In the genomic region with DNA sequence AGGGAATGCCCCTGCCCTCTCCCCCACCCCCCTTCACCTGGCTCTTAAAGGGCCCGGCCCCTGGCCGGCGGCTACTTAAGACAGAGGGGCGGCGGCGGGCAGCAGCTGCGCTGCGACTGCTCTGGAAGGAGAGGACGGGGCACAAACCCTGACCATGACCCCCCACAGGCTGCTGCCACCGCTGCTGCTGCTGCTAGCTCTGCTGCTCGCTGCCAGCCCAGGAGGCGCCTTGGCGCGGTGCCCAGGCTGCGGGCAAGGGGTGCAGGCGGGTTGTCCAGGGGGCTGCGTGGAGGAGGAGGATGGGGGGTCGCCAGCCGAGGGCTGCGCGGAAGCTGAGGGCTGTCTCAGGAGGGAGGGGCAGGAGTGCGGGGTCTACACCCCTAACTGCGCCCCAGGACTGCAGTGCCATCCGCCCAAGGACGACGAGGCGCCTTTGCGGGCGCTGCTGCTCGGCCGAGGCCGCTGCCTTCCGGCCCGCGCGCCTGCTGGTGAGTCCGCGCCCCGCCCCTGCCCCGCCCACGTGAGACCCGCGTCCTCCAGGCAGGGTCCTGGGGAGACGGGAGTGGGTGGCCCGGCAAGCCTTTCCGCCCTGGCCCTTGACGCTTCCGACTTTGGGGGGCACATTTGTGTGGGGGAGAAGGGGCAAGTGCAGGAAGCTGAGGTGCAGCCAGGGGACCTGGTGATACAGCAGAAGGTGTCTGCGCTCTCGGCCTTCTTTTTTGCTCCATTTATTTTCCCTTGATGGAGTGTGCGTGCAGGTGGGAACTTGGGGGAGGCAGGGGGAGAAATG, we compare ENCODE assay signal across 8 cellular contexts. TPM values are rescaled to one million over a fixed set of nuclear protein-coding genes. Genes with fewer than 3 reads are reported as not detected.
A peak's percentile ranks its signal among the peaks of the same experiment; 100 is the strongest.
DNase-seq lines count a peak whose midpoint lies in the region; ATAC-seq and TF ChIP-seq lines count a peak whose summit lies in the region.

A gene with protein sequence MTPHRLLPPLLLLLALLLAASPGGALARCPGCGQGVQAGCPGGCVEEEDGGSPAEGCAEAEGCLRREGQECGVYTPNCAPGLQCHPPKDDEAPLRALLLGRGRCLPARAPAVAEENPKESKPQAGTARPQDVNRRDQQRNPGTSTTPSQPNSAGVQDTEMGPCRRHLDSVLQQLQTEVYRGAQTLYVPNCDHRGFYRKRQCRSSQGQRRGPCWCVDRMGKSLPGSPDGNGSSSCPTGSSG (plus strand): TSS at position 104 of the 790 bp plus-strand sequence. CDS start 51 bp downstream, at position 155.

- no peak within 1 kb of the TSS for H4K8ac ChIP-seq in trophoblast cell (ENCODE audit: low read depth, low read length)

- peaks cover 32% of the 10 kb centered on the region for H3K4me1 Mint-ChIP-seq in Calu3 (ENCODE audit: low read depth, unreplicated experiment)
- peaks cover 32% of the 10 kb centered on the region for H3K4me1 Mint-ChIP-seq in activated naive CD4-positive, alpha-beta T cell treated with anti-CD3 and anti-CD28 coated beads, Interleukin-2, amount 50 U/mL, for 24 hours

- peaks cover 31% of the 10 kb centered on the region for H3K36me3 Mint-ChIP-seq in Calu3 (ENCODE audit: insufficient read depth, unreplicated experiment)
- H3K36me3 Mint-ChIP-seq in activated naive CD4-positive, alpha-beta T cell treated with anti-CD3 and anti-CD28 coated beads, Interleukin-2, amount 50 U/mL, for 24 hours: no peaks in the 10 kb centered on the region

- H4K91ac ChIP-seq in trophoblast cell (ENCODE audit: low read depth, low read length): no peak within 1 kb of the TSS

- no peak within 1 kb of the TSS for H2AK5ac ChIP-seq in trophoblast cell (ENCODE audit: low read length)

- H3K4me2 ChIP-seq in trophoblast cell (ENCODE audit: low read length): peak within 1 kb of the TSS; percentile 69

- no TSS peak for BruUV-seq in Calu3 (replicated peaks; lab: Mats Ljungman, UMichigan)

- peak within 1 kb of the TSS; percentile 81 for H3K4me3 Mint-ChIP-seq in Calu3 (ENCODE audit: low read depth, unreplicated experiment)
- H3K4me3 Mint-ChIP-seq in activated naive CD4-positive, alpha-beta T cell treated with anti-CD3 and anti-CD28 coated beads, Interleukin-2, amount 50 U/mL, for 24 hours: peak within 1 kb of the TSS; percentile 85

- no peak for TF ChIP-seq CTCF in Calu3 (IDR thresholded peaks at IDR 0.05; ENCODE audit: unreplicated experiment)
- TF ChIP-seq CTCF in RWPE2 (IDR thresholded peaks at IDR 0.05; ENCODE audit: poor library complexity, severe bottlenecking): no peak
- TF ChIP-seq CTCF in uterus (IDR thresholded peaks at IDR 0.05): peak in 3 of 4 experiments; percentile 23 to 48 (median 25)

- no peak within 1 kb of the TSS for H2BK12ac ChIP-seq in trophoblast cell (ENCODE audit: low read length)

- H3K4me1 ChIP-seq in RWPE2 (ENCODE audit: insufficient read depth, poor library complexity, severe bottlenecking) (peaks cover 20% of the 10 kb centered on the region), trophoblast cell (ENCODE audit: control insufficient read depth in 1 of 2, insufficient read depth in 2 of 2, low read length in 2 of 2) (peaks cover 3 to 12% of the 10 kb centered on the region in 2 experiments), uterus (peaks cover 0 to 11% of the 10 kb centered on the region in 2 donors)

- H3K9ac ChIP-seq in trophoblast cell (ENCODE audit: low read length): no peak within 1 kb of the TSS

- no peaks in the 10 kb centered on the region for H3K9me3 Mint-ChIP-seq in Calu3 (ENCODE audit: low read depth, unreplicated experiment)
- H3K9me3 Mint-ChIP-seq in activated naive CD4-positive, alpha-beta T cell treated with anti-CD3 and anti-CD28 coated beads, Interleukin-2, amount 50 U/mL, for 24 hours: no peaks in the 10 kb centered on the region

- H3K9me3 ChIP-seq in RWPE2 (ENCODE audit: severe bottlenecking): no peaks in the 10 kb centered on the region
- H3K9me3 ChIP-seq in trophoblast cell (ENCODE audit: insufficient read depth, low read depth, low read length): peaks cover 7% of the 10 kb centered on the region
- no peaks in the 10 kb centered on the region for H3K9me3 ChIP-seq in uterus

- no CpG with 5 or more reads among the region's 51 CpGs for WGBS in trophoblast cell (ENCODE audit: extremely low coverage, insufficient coverage, insufficient read length)

- H3K27ac Mint-ChIP-seq in Calu3 (ENCODE audit: unreplicated experiment): peak within 1 kb of the TSS; percentile 84
- H3K27ac Mint-ChIP-seq in activated naive CD4-positive, alpha-beta T cell treated with anti-CD3 and anti-CD28 coated beads, Interleukin-2, amount 50 U/mL, for 24 hours: peak within 1 kb of the TSS; percentile 73

- intact Hi-C loops in Calu3 (cut with micrococcal nuclease; ENCODE audit: unreplicated experiment) (loop anchor here (2.0 kb wide), 1 partner anchor 31 kb away; no protein-coding TSS in a partner anchor), Right ventricle myocardium inferior (cut with DNase I) (loop anchor here (1.0 to 10.0 kb wide), 3 partner anchors 19 to 53 kb away; partner anchors contain the start of gene SPRYD3), uterus (cut with DNase I; ENCODE audit: low total_unique reads) (loop anchor here (2.0 kb wide), 1 partner anchor 31 kb away; no protein-coding TSS in a partner anchor)

- CTCF ChIA-PET in Calu3 (lab: Charles Lee): interaction anchor here (3.0 to 4.2 kb wide), 2 partner anchors 20 to 32 kb away, joined by 17 to 39 read pairs; partner anchors contain the start of gene SPRYD3

- H3K79me1 ChIP-seq in trophoblast cell (ENCODE audit: low read length): no peaks in the 10 kb centered on the region

- no peaks in the 10 kb centered on the region for H3K27me3 ChIP-seq in RWPE2 (ENCODE audit: insufficient read depth, poor library complexity, severe bottlenecking)
- H3K27me3 ChIP-seq in trophoblast cell (ENCODE audit: insufficient read depth, low read length): peaks cover 34% of the 10 kb centered on the region
- H3K27me3 ChIP-seq in uterus: no peaks in the 10 kb centered on the region

- peak; percentile 56 for DNase-seq in Calu3
- DNase-seq in RWPE2 (ENCODE audit: low spot score): no peak
- peak; percentile 83 for DNase-seq in Right ventricle myocardium inferior (ENCODE audit: missing footprints)
- peak in 1 of 2 donors; percentile 47 for DNase-seq in trophoblast cell
- peak; percentile 66 to 77 for DNase-seq in uterus

- peak in 1 of 2 donors; percentile 61 for TF ChIP-seq POLR2A in uterus (IDR thresholded peaks at IDR 0.05)

- no peak within 1 kb of the TSS for H4K12ac ChIP-seq in trophoblast cell (ENCODE audit: low read depth, low read length)

- H3K36me3 ChIP-seq in RWPE2 (ENCODE audit: low read depth) (peaks cover 16% of the 10 kb centered on the region), trophoblast cell (ENCODE audit: control insufficient read depth in 1 of 2, insufficient read depth in 2 of 2, low read length in 2 of 2) (no peaks in the 10 kb centered on the region), uterus (no peaks in the 10 kb centered on the region)

- H3K4ac ChIP-seq in trophoblast cell (ENCODE audit: low read depth, low read length): no peak within 1 kb of the TSS

- ATAC-seq in HG02763 (IDR thresholded peaks at IDR 0.05; ENCODE audit: unreplicated experiment) (peak; percentile 66), RWPE2 (ENCODE audit: low read depth) (peak; percentile 59), Right ventricle myocardium inferior (peak; percentile 62), HG03025 (IDR thresholded peaks at IDR 0.05; ENCODE audit: low FRiP score, unreplicated experiment) (no peak)

- H3K27ac ChIP-seq in RWPE2 (ENCODE audit: poor library complexity, severe bottlenecking) (peak within 1 kb of the TSS; percentile 93), trophoblast cell (ENCODE audit: low read depth, low read length) (no peak within 1 kb of the TSS), uterus (peak within 1 kb of the TSS; percentile 94 to 95)

- peak within 1 kb of the TSS; percentile 44 for H3K4me3 ChIP-seq in RWPE2 (ENCODE audit: severe bottlenecking)
- peak within 1 kb of the TSS; percentile 57 for H3K4me3 ChIP-seq in trophoblast cell (ENCODE audit: low read depth, low read length)
- peak within 1 kb of the TSS; percentile 60 to 80 for H3K4me3 ChIP-seq in uterus

- no peak within 1 kb of the TSS for H2BK5ac ChIP-seq in trophoblast cell (ENCODE audit: low read depth, low read length, poor library complexity)

- no peak within 1 kb of the TSS for H2BK120ac ChIP-seq in trophoblast cell (ENCODE audit: insufficient read depth, low read length, poor library complexity)

- no peaks in the 10 kb centered on the region for H3K27me3 Mint-ChIP-seq in Calu3 (ENCODE audit: unreplicated experiment)
- no peaks in the 10 kb centered on the region for H3K27me3 Mint-ChIP-seq in activated naive CD4-positive, alpha-beta T cell treated with anti-CD3 and anti-CD28 coated beads, Interleukin-2, amount 50 U/mL, for 24 hours

- no peaks in the 10 kb centered on the region for H3K79me2 ChIP-seq in trophoblast cell (ENCODE audit: control insufficient read depth, insufficient read depth, low read length, poor library complexity)

- peak within 1 kb of the TSS; percentile 19 for H2AFZ ChIP-seq in trophoblast cell (ENCODE audit: insufficient read depth, low read length, poor library complexity)

- no peak within 1 kb of the TSS for H3K14ac ChIP-seq in trophoblast cell (ENCODE audit: low read length)

- H3K18ac ChIP-seq in trophoblast cell (ENCODE audit: low read length): no peak within 1 kb of the TSS

- no peak within 1 kb of the TSS for H3K23ac ChIP-seq in trophoblast cell (ENCODE audit: low read length)

RNA-seq across cellular contexts. Expression of the gene that starts here (rescaled TPM):
- total RNA-seq in Calu3 (2022) (25.4 and 67.0 TPM in 2 replicates), Right ventricle myocardium inferior (54.3 TPM), uterus (100 to 1,000 TPM in 3 of 4 donors, 10 to 100 TPM in 1; 48.7 to 762 (median 252) TPM)
- 0.07 and 0.12 TPM in 2 replicates for polyA plus RNA-seq in trophoblast cell (2013)

Comparison
In these comparisons a context has a peak if more than half of its experiments do, and no peak if none do; other contexts are left out.
1. CTCF ChIP-seq: peak in uterus (3 of 4); none in Calu3 (single experiment) and RWPE2 (single experiment).
2. Peak in every context shown above with its lines, with median percentiles within 50 percentile points of each other: H3K4me3 ChIP-seq.